23 cellular contexts compared by ENCODE assay signal in the genomic region with DNA sequence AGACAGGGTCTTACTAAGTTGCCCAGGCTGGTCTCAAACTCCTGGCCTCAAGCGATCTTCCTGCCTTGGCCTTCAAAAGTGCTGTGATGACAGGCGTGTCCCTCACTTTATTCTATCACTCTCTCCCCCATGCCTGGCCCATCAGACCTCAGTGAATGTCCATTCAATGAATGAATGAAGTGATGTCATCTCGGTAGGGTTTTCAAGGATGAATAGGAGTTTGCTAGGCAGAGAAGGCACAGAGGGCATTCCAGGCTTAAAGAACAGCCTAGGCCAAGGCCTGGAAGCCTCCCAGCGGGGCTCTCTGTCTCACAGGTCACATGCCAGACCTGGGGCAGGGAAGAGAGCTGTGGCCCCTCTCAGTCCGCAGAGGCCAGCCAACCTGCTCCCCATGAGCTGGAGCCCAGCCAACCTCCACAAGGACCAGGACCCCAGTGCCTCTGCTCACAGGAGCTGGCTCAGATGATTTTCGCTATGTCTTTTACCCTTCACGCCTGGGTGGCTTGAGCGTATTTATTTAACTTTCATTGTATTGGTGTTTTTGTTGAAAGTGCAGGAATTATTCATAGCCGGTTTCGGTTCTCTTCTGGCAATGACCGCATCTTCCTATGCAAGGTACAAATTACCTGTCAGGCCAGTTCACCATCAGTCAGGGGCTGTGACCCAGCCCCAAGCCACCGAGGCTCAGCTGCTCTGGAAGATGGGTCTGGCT. TPM values are rescaled to one million over a fixed set of nuclear protein-coding genes. Genes with fewer than 3 reads are reported as not detected.
A peak's percentile ranks its signal among the peaks of the same experiment; 100 is the strongest.
DNase-seq lines count a peak whose midpoint lies in the region; ATAC-seq and TF ChIP-seq lines count a peak whose summit lies in the region.
"Had no signal": no experiment of that assay in that cellular context is flagged by ENCODE, and none has a peak within 500 bp of the region (broad histone marks: within the 10 kb centered on the region; RNA-seq: fewer than 3 reads in every experiment).

No MANE protein-coding gene starts in this region.

- H3K9me3 Mint-ChIP-seq in T-cell: peaks cover 0 to 3% (median 0%) of the 10 kb centered on the region in 3 donors
- H3K9me3 Mint-ChIP-seq: activated naive CD4-positive, alpha-beta T cell treated with anti-CD3 and anti-CD28 coated beads, Interleukin-2, amount 50 U/mL, for 24 hours; natural killer cell had no signal

- H3K4me3 Mint-ChIP-seq in T-cell: no peak overlapping the region
- H3K4me3 Mint-ChIP-seq: activated naive CD4-positive, alpha-beta T cell treated with anti-CD3 and anti-CD28 coated beads, Interleukin-2, amount 50 U/mL, for 24 hours; CD14-positive monocyte; natural killer cell had no signal

- H2AFZ ChIP-seq in SK-N-SH (ENCODE audit: low read depth) (no peak overlapping the region), OCI-LY3 (ENCODE audit: low read depth, low read length) (no peak overlapping the region)

- TF ChIP-seq EP300 in SK-N-SH (IDR thresholded peaks at IDR 0.05; ENCODE audit: borderline replicate concordance in 1 of 2, low read depth in 1 of 2, low read length in 1 of 2): no peak

- H3K79me2 ChIP-seq in SK-N-SH (ENCODE audit: insufficient read depth) (peaks cover 39% of the 10 kb centered on the region), OCI-LY3 (ENCODE audit: low read length) (no peaks in the 10 kb centered on the region)

- H3K9me3 ChIP-seq in SK-N-SH (no peaks in the 10 kb centered on the region), OCI-LY3 (ENCODE audit: insufficient read depth, low read length) (no peaks in the 10 kb centered on the region), vagina (no peaks in the 10 kb centered on the region)
- H3K9me3 ChIP-seq: body of pancreas had no signal

- no peak for TF ChIP-seq CTCF in SK-N-SH (IDR thresholded peaks at IDR 0.05)
- no peak for TF ChIP-seq CTCF in OCI-LY3 (IDR thresholded peaks at IDR 0.05; ENCODE audit: low read depth, low read length)
- no peak for TF ChIP-seq CTCF in vagina (IDR thresholded peaks at IDR 0.05)

- H3K9ac ChIP-seq in SK-N-SH (no peak overlapping the region), OCI-LY3 (ENCODE audit: low read length) (no peak overlapping the region)

- no peaks in the 10 kb centered on the region; a peak in 1 of 4 replicates for H3K4me1 ChIP-seq in SK-N-SH (ENCODE audit: control insufficient read depth in 1 of 2, insufficient read depth in 2 of 2, low read depth in 1 of 2, low read length in 1 of 2)
- H3K4me1 ChIP-seq in OCI-LY3 (ENCODE audit: low read length): peaks cover 11% of the 10 kb centered on the region
- H3K4me1 ChIP-seq in vagina: peaks cover 10% of the 10 kb centered on the region
- H3K4me1 ChIP-seq: A549 had no signal

- POLR2A ChIA-PET in SK-N-SH (lab: Yijun Ruan, JAX) (interaction anchor here (1.2 kb wide), 1 partner anchor 81 kb away, joined by 3 read pairs; no protein-coding TSS in a partner anchor), T-cell (lab: Charles Lee) (no interaction called here)

- no peak overlapping the region for H3K4me3 ChIP-seq in SK-N-SH (ENCODE audit: low read depth in 2 of 2, low read length in 1 of 2)
- H3K4me3 ChIP-seq in OCI-LY3 (ENCODE audit: low read length): no peak overlapping the region; the same call in 1 of the 2 replicates
- H3K4me3 ChIP-seq in vagina: no peak overlapping the region
- H3K4me3 ChIP-seq: A549, body of pancreas, lower lobe of right lung, SK-N-MC had no signal

- no peak overlapping the region for H3K27ac Mint-ChIP-seq in T-cell
- H3K27ac Mint-ChIP-seq: activated naive CD4-positive, alpha-beta T cell treated with anti-CD3 and anti-CD28 coated beads, Interleukin-2, amount 50 U/mL, for 24 hours; CD14-positive monocyte; natural killer cell had no signal

- H4K20me1 ChIP-seq in SK-N-SH (ENCODE audit: insufficient read depth) (peaks cover 23% of the 10 kb centered on the region), OCI-LY3 (ENCODE audit: insufficient read depth, low read length) (no peaks in the 10 kb centered on the region)

- H3K27ac ChIP-seq in SK-N-SH (ENCODE audit: low read depth in 2 of 2, low read length in 1 of 2) (no peak overlapping the region), OCI-LY3 (ENCODE audit: low read length) (no peak overlapping the region), vagina (no peak overlapping the region)
- H3K27ac ChIP-seq: A549, body of pancreas, lower lobe of right lung, SK-N-MC had no signal

- peaks cover 4% of the 10 kb centered on the region for H3F3A ChIP-seq in SK-N-SH (replicated peaks; ENCODE audit: insufficient read depth)

- H3K36me3 ChIP-seq in SK-N-SH (replicated peaks in 1 of 2; ENCODE audit: control insufficient read depth in 1 of 2, insufficient read depth in 2 of 2, low read length in 1 of 2): peaks cover 4 to 13% of the 10 kb centered on the region in 2 experiments
- no peaks in the 10 kb centered on the region for H3K36me3 ChIP-seq in OCI-LY3 (replicated peaks; ENCODE audit: low read depth, low read length)
- H3K36me3 ChIP-seq in vagina: no peaks in the 10 kb centered on the region
- H3K36me3 ChIP-seq: lower lobe of right lung had no signal

- no peak for TF ChIP-seq POLR2A in vagina (IDR thresholded peaks at IDR 0.05)

- TF ChIP-seq RAD21 in SK-N-SH (IDR thresholded peaks at IDR 0.05; ENCODE audit: low read length): no peak

- H3K27me3 ChIP-seq in SK-N-SH (ENCODE audit: insufficient read depth) (no peaks in the 10 kb centered on the region), OCI-LY3 (ENCODE audit: low read depth, low read length) (peaks cover 23% of the 10 kb centered on the region), vagina (no peaks in the 10 kb centered on the region)
- H3K27me3 ChIP-seq: body of pancreas had no signal

- no peaks in the 10 kb centered on the region for H3K9me2 ChIP-seq in SK-N-SH

- peaks cover 17 to 35% of the 10 kb centered on the region in 2 donors for H3K27me3 Mint-ChIP-seq in T-cell

- 90% methylated on average over 12 of the region's 12 CpGs for WGBS in SK-N-SH (ENCODE audit: low lambda C conversion rate)

- no peaks in the 10 kb centered on the region for H3K4me1 Mint-ChIP-seq in T-cell
- H3K4me1 Mint-ChIP-seq: activated naive CD4-positive, alpha-beta T cell treated with anti-CD3 and anti-CD28 coated beads, Interleukin-2, amount 50 U/mL, for 24 hours; natural killer cell had no signal

- H3K4me2 ChIP-seq in SK-N-SH (no peak overlapping the region), OCI-LY3 (ENCODE audit: low read length) (peak overlapping the region; percentile 46)
- H3K4me2 ChIP-seq: A549 had no signal

- ATAC-seq in SK-N-SH treated with all-trans-retinoic acid at 6 μM for 48 hours: no peak
- peak; percentile 90 for ATAC-seq in GM21717 (IDR thresholded peaks at IDR 0.05; ENCODE audit: unreplicated experiment)
- no peak for ATAC-seq in T-cell (replicated peaks in 1 of 4)
- no peak for ATAC-seq in HG03460 (IDR thresholded peaks at IDR 0.05; ENCODE audit: unreplicated experiment)
- ATAC-seq: A549, body of pancreas, lower lobe of right lung, natural killer cell had no signal

- DNase-seq in SK-N-SH: no peak
- DNase-seq in kidney tubule cell (ENCODE audit: low spot score): no peak
- no peak for DNase-seq in T-cell
- no peak for DNase-seq in vagina (ENCODE audit: extremely low spot score in 2 of 2)
- DNase-seq: activated T-cell treated with anti-CD3 and anti-CD28 coated beads, Interleukin-2, amount 50 U/mL, for 1 hour; body of pancreas; DND-41; lower lobe of right lung; natural killer cell; NCI-H187; NCI-H446 treated with DMSO at 0.1 percent for 48 hours; OCI-M1; stimulated activated CD4-positive, alpha-beta T cell treated with anti-CD3 and anti-CD28 coated beads, Interleukin-12 subunit alpha, Interleukin-12 subunit beta, amount 100 ng/mL, for 4 hours; stimulated activated naive CD4-positive, alpha-beta T cell treated with Interleukin-2 at 50 U/mL for 16 hours; trophoblast cell had no signal

- intact Hi-C loops in vagina (cut with DNase I): no loop called here

- CTCF ChIA-PET in SK-N-SH (lab: Yijun Ruan, JAX) (interaction anchor here (0.8 kb wide), 1 partner anchor 59 kb away, joined by 3 read pairs; no protein-coding TSS in a partner anchor), T-cell (lab: Charles Lee) (no interaction called here)

- H3K36me3 Mint-ChIP-seq in T-cell: peaks cover 19% of the 10 kb centered on the region
- H3K36me3 Mint-ChIP-seq: natural killer cell had no signal

TF ChIP-seq in SK-N-SH treated with all-trans-retinoic acid at 6 μM for 48 hours, 23 proteins besides CTCF, POLR2A, EP300 and RAD21:
- TF ChIP-seq SNAI2 (CRISPR knock-in tag; IDR thresholded peaks at IDR 0.05) (no peak), ZFP3 (CRISPR knock-in tag; IDR thresholded peaks at IDR 0.05) (peak; percentile 99)
TF ChIP-seq in SK-N-SH treated with all-trans-retinoic acid at 6 μM for 48 hours: peak in this region for 1.

TF ChIP-seq in SK-N-SH, 30 proteins besides CTCF, POLR2A, EP300 and RAD21 (continues in another document):
- TF ChIP-seq GATA2 (CRISPR knock-in tag; IDR thresholded peaks at IDR 0.05): no peak
- no peak for TF ChIP-seq POLR2AphosphoS5 (IDR thresholded peaks at IDR 0.05; ENCODE audit: low read depth, low read length)
- TF ChIP-seq, protein P1, sequence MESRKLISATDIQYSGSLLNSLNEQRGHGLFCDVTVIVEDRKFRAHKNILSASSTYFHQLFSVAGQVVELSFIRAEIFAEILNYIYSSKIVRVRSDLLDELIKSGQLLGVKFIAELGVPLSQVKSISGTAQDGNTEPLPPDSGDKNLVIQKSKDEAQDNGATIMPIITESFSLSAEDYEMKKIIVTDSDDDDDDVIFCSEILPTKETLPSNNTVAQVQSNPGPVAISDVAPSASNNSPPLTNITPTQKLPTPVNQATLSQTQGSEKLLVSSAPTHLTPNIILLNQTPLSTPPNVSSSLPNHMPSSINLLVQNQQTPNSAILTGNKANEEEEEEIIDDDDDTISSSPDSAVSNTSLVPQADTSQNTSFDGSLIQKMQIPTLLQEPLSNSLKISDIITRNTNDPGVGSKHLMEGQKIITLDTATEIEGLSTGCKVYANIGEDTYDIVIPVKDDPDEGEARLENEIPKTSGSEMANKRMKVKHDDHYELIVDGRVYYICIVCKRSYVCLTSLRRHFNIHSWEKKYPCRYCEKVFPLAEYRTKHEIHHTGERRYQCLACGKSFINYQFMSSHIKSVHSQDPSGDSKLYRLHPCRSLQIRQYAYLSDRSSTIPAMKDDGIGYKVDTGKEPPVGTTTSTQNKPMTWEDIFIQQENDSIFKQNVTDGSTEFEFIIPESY (IDR thresholded peaks at IDR 0.05; ENCODE audit: borderline replicate concordance, low read depth): no peak
- TF ChIP-seq, protein P2, sequence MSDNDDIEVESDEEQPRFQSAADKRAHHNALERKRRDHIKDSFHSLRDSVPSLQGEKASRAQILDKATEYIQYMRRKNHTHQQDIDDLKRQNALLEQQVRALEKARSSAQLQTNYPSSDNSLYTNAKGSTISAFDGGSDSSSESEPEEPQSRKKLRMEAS (IDR thresholded peaks at IDR 0.05; ENCODE audit: low read depth): no peak
- no peak for TF ChIP-seq ELF1 (IDR thresholded peaks at IDR 0.05)
- TF ChIP-seq RXRA (IDR thresholded peaks at IDR 0.05; ENCODE audit: borderline replicate concordance, low read depth): no peak
- TF ChIP-seq FOXM1 (IDR thresholded peaks at IDR 0.05; ENCODE audit: low read depth): no peak

RNA-seq across cellular contexts. Expression of a gene that starts 11.8 kb away (rescaled TPM):
- polyA plus RNA-seq in SK-N-SH (2012; rRNA removed): 19.9 and 34.4 TPM in 2 replicates
- polyA plus RNA-seq in SK-N-SH (2012; cell fraction: cytosol; rRNA removed): 20.4 and 25.5 TPM in 2 replicates
- 78.0 and 126 TPM in 2 replicates for polyA plus RNA-seq in SK-N-SH (2012; cell fraction: nucleus; rRNA removed)
- 10 to 100 TPM; 58.8 to 71.0 (median 62.6) TPM for total RNA-seq in T-cell
- total RNA-seq in vagina: 79.8 TPM
